In genomic region chr16:21994856-21995465, GRCh38 we compare ENCODE assay signal across 1 cellular context.
TF ChIP-seq lines count a peak whose summit lies in the region.

No MANE protein-coding gene starts in this region.

TF ChIP-seq in HepG2, 621 proteins besides CTCF, POLR2A, EP300 and RAD21 (continued from another document):
- TF ChIP-seq, protein P1, sequence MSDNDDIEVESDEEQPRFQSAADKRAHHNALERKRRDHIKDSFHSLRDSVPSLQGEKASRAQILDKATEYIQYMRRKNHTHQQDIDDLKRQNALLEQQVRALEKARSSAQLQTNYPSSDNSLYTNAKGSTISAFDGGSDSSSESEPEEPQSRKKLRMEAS (IDR thresholded peaks at IDR 0.05) = no peak
- no peak for TF ChIP-seq E2F2 (CRISPR knock-in tag; IDR thresholded peaks at IDR 0.05; ENCODE audit: borderline replicate concordance)
- TF ChIP-seq, protein P2, sequence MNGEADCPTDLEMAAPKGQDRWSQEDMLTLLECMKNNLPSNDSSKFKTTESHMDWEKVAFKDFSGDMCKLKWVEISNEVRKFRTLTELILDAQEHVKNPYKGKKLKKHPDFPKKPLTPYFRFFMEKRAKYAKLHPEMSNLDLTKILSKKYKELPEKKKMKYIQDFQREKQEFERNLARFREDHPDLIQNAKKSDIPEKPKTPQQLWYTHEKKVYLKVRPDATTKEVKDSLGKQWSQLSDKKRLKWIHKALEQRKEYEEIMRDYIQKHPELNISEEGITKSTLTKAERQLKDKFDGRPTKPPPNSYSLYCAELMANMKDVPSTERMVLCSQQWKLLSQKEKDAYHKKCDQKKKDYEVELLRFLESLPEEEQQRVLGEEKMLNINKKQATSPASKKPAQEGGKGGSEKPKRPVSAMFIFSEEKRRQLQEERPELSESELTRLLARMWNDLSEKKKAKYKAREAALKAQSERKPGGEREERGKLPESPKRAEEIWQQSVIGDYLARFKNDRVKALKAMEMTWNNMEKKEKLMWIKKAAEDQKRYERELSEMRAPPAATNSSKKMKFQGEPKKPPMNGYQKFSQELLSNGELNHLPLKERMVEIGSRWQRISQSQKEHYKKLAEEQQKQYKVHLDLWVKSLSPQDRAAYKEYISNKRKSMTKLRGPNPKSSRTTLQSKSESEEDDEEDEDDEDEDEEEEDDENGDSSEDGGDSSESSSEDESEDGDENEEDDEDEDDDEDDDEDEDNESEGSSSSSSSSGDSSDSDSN (CRISPR knock-in tag; IDR thresholded peaks at IDR 0.05) = no peak
- no peak for TF ChIP-seq NONO (IDR thresholded peaks at IDR 0.05)
- TF ChIP-seq NONO (CRISPR knock-in tag; conservative IDR thresholded peaks at IDR 0.05) = 0 out of 2 replicates have a peak, but pooled peaks have one; percentile 31
